32 cellular contexts compared by ENCODE assay signal in genomic region chr10:93086289-93086688, GRCh38. TPM values are rescaled to one million over a fixed set of nuclear protein-coding genes. Genes with fewer than 3 reads are reported as not detected.
"Had no signal": no experiment of that assay in that cellular context is flagged by ENCODE, and none has a peak within 500 bp of the region (broad histone marks: within the 10 kb centered on the region; RNA-seq: fewer than 3 reads in every experiment).

No MANE protein-coding gene starts in this region.

- H3K36me3 ChIP-seq: gastrocnemius medialis, neutrophil, prostate gland, right atrium auricular region, stomach, thyroid gland had no signal

- FAIRE-seq: endometrium, keratinocyte had no signal

- H3K9me3 ChIP-seq: gastrocnemius medialis, mucosa of descending colon, neutrophil, prostate gland, right atrium auricular region, stomach, thyroid gland had no signal

- ATAC-seq: gastrocnemius medialis; left lobe of liver; mucosa of descending colon; natural killer cell treated with Interleukin-12 subunit alpha and Interleukin-12 subunit beta and Interleukin-15 and Interleukin-18, amount 100 ng/mL, for 72 hours; sciatic nerve had no signal

- H3K4me2 ChIP-seq: smooth muscle cell had no signal

- H3K4me1 Mint-ChIP-seq: naive B cell, neural crest cell had no signal

- H3K9me3 Mint-ChIP-seq: mesothelial cell of epicardium; naive B cell; natural killer cell treated with Interleukin-12 subunit alpha and Interleukin-12 subunit beta and Interleukin-15 and Interleukin-18, amount 100 ng/mL, for 72 hours; neural crest cell had no signal

- H3K27me3 ChIP-seq: gastrocnemius medialis, right atrium auricular region, thyroid gland had no signal

- H3K27ac ChIP-seq: dorsolateral prefrontal cortex, gastrocnemius medialis, neutrophil, prostate gland, right atrium auricular region, stomach, thyroid gland had no signal

- H3K4me3 Mint-ChIP-seq: mesothelial cell of epicardium; naive B cell; natural killer cell treated with Interleukin-12 subunit alpha and Interleukin-12 subunit beta and Interleukin-15 and Interleukin-18, amount 100 ng/mL, for 72 hours; neural crest cell had no signal

- DNase-seq: cerebellar nuclear complex; dorsolateral prefrontal cortex; effector CD8-positive, alpha-beta T cell; erythroblast; foreskin fibroblast; gastrocnemius medialis; mesenchymal stem cell; mucosa of descending colon; naive B cell; stimulated activated CD4-positive, alpha-beta T cell treated with anti-CD3 and anti-CD28 coated beads, Interleukin-12 subunit alpha, Interleukin-12 subunit beta, amount 100 ng/mL, for 4 hours; stimulated activated CD4-positive, alpha-beta T cell treated with anti-CD3 and anti-CD28 coated beads, Interleukin-1b, Interleukin-23, amount 100 ng/mL, for 48 hours; stimulated activated CD4-positive, alpha-beta T cell treated with anti-CD3 and anti-CD28 coated beads, Interleukin-4, amount 100 ng/mL, for 1 hour; stimulated activated CD8-positive, alpha-beta memory T cell treated with anti-CD3 and anti-CD28 coated beads, Interleukin-4, amount 100 ng/mL, for 48 hours; stimulated activated naive CD4-positive, alpha-beta T cell treated with Interleukin-2 at 50 U/mL for 16 hours; stomach; thyroid gland; trophoblast cell had no signal

- H3K4me3 ChIP-seq: dorsolateral prefrontal cortex, gastrocnemius medialis, mucosa of descending colon, prostate gland, right atrium auricular region, smooth muscle cell, stomach, thyroid gland had no signal

- H3K36me3 Mint-ChIP-seq: mesothelial cell of epicardium; naive B cell; natural killer cell treated with Interleukin-12 subunit alpha and Interleukin-12 subunit beta and Interleukin-15 and Interleukin-18, amount 100 ng/mL, for 72 hours had no signal

- H3K27ac Mint-ChIP-seq: mesothelial cell of epicardium; natural killer cell treated with Interleukin-12 subunit alpha and Interleukin-12 subunit beta and Interleukin-15 and Interleukin-18, amount 100 ng/mL, for 72 hours had no signal

- H3K4me1 ChIP-seq: gastrocnemius medialis, prostate gland, right atrium auricular region, stomach, thyroid gland had no signal

RNA-seq across cellular contexts. Expression of gene CYP26A1, which starts 12.6 kb away (rescaled TPM):
- total RNA-seq: gastrocnemius medialis; glomerular endothelial cell; mucosa of descending colon; natural killer cell treated with Interleukin-12 subunit alpha and Interleukin-12 subunit beta and Interleukin-15 and Interleukin-18, amount 100 ng/mL, for 72 hours; prostate gland; right atrium auricular region; sciatic nerve; smooth muscle cell; stomach; subcutaneous adipose tissue; thyroid gland; urinary bladder had no signal
- polyA plus RNA-seq: keratinocyte, urinary bladder had no signal

RNA-seq across cellular contexts. Expression of gene CYP26C1, which starts 25.7 kb away (rescaled TPM):
- total RNA-seq: gastrocnemius medialis, lower leg skin, right atrium auricular region, urinary bladder had no signal
- polyA plus RNA-seq: keratinocyte, smooth muscle cell, stomach, urinary bladder had no signal
